Comparison of ENCODE assay signal across 21 cellular contexts in the genomic region with DNA sequence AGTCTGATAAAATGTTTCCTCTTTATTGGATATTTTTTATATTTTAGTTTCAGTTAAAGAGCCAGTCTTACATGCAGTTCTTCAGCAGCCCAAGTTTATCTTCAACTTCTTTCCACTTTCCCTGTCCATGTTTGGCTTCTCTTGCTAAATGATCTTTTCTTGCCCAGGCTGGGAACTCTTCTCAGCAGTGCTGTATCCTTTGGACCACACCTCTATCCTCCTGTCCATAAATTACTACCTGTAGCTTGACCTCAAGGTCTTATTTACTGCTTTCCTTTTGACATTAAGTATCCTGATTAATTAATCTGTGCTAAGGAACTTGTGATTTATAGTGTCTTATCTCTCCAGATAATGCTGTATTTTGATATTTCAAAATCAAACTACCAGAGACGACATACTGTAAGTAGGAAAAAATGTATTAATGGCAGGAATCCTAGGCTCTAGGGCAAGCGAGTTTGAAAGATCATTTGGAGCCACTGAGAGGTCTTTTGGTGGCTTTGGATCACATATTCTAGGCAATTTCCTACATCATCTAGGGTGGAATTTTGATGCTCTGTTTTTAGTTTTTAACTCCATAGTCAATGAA. TPM values are rescaled to one million over a fixed set of nuclear protein-coding genes. Genes with fewer than 3 reads are reported as not detected.
DNase-seq lines count a peak whose midpoint lies in the region; ATAC-seq, FAIRE-seq and TF ChIP-seq lines count a peak whose summit lies in the region.
"Had no signal": no experiment of that assay in that cellular context is flagged by ENCODE, and none has a peak within 500 bp of the region (broad histone marks: within the 10 kb centered on the region; RNA-seq: fewer than 3 reads in every experiment).

No MANE protein-coding gene starts in this region.

- H3K9me3 ChIP-seq in aorta (ENCODE audit: control insufficient read depth, low read length): no peaks in the 10 kb centered on the region
- H3K9me3 ChIP-seq: BLaER1 treated with 17β-estradiol and CSF1 and Interleukin-3, amounts not matched to agents 10 nM and 100 nM had no signal

- no peaks in the 10 kb centered on the region for H3K36me3 ChIP-seq in aorta (ENCODE audit: control insufficient read depth in 1 of 2, insufficient read depth in 2 of 2, low read length in 1 of 2)
- H3K36me3 ChIP-seq: BLaER1 treated with 17β-estradiol and CSF1 and Interleukin-3, amounts not matched to agents 10 nM and 100 nM had no signal

- ATAC-seq in aorta (ENCODE audit: low FRiP score) (peak; percentile 45), left ventricle myocardium superior (no peak), GM18907 (IDR thresholded peaks at IDR 0.05; ENCODE audit: unreplicated experiment) (no peak)

- FAIRE-seq in D721Med (lab: Jason Lieb, UNC): peak; percentile 81
- FAIRE-seq: GM12891, GM19239 had no signal

- no peaks in the 10 kb centered on the region for H3K27me3 ChIP-seq in aorta (ENCODE audit: control insufficient read depth in 1 of 2, insufficient read depth in 2 of 2, low read length in 1 of 2)
- H3K27me3 ChIP-seq: BLaER1 treated with 17β-estradiol and CSF1 and Interleukin-3, amounts not matched to agents 10 nM and 100 nM had no signal

- no peaks in the 10 kb centered on the region for H3K9me3 Mint-ChIP-seq in mesothelial cell of epicardium
- H3K9me3 Mint-ChIP-seq: CD4-positive, CD25-positive, alpha-beta regulatory T cell; HFFc6; IgD-negative memory B cell had no signal

- intact Hi-C loops in aorta (cut with DNase I) (loop anchor here (5.0 to 10.0 kb wide), 4 partner anchors 123 to 506 kb away; a partner anchor contains a TSS), left ventricle myocardium superior (cut with micrococcal nuclease) (no loop called here), posterior vena cava (cut with DNase I) (no loop called here)

- H3K36me3 Mint-ChIP-seq in mesothelial cell of epicardium: no peaks in the 10 kb centered on the region
- H3K36me3 Mint-ChIP-seq: CD4-positive, CD25-positive, alpha-beta regulatory T cell; IgD-negative memory B cell had no signal

- H3K4me3 Mint-ChIP-seq in mesothelial cell of epicardium: no peak overlapping the region
- H3K4me3 Mint-ChIP-seq: CD4-positive, CD25-positive, alpha-beta regulatory T cell; HFFc6; IgD-negative memory B cell had no signal

- H3K4me1 ChIP-seq in aorta (ENCODE audit: control insufficient read depth in 1 of 2, insufficient read depth in 2 of 2, low read length in 2 of 2): no peaks in the 10 kb centered on the region

- TF ChIP-seq CTCF in D721Med (IDR thresholded peaks at IDR 0.05; ENCODE audit: insufficient read depth, missing control alignments) (no peak), mesothelial cell of epicardium (IDR thresholded peaks at IDR 0.05; ENCODE audit: unreplicated experiment) (no peak)

- H3K4me1 Mint-ChIP-seq in mesothelial cell of epicardium: peaks cover 32% of the 10 kb centered on the region
- H3K4me1 Mint-ChIP-seq: CD4-positive, CD25-positive, alpha-beta regulatory T cell; IgD-negative memory B cell had no signal

- DNase-seq in D721Med (ENCODE audit: insufficient read length, low spot score) (no peak), NCI-H82 treated with DMSO at 0.1 percent for 48 hours (lab: John Stamatoyannopoulos, UW; ENCODE audit: unreplicated experiment) (peak; percentile 33), mesothelial cell of epicardium (ENCODE audit: low spot score in 2 of 2, unreplicated experiment in 2 of 2) (no peak), aorta (no peak), left ventricle myocardium superior (no peak), posterior vena cava (ENCODE audit: low spot score) (no peak)
- DNase-seq: ACHN; Calu3; CD4-positive, CD25-positive, alpha-beta regulatory T cell; DMS79; HCEC 1CT; HFFc6 had no signal

- WGBS in aorta, 2 donors: 5 to 12% methylated on average over 2 of the region's 2 CpGs

- H3K27ac Mint-ChIP-seq in mesothelial cell of epicardium: peak overlapping the region; percentile 60
- H3K27ac Mint-ChIP-seq: CD4-positive, CD25-positive, alpha-beta regulatory T cell; HFFc6; IgD-negative memory B cell had no signal

- no peaks in the 10 kb centered on the region for H3K27me3 Mint-ChIP-seq in mesothelial cell of epicardium (ENCODE audit: low read depth)
- H3K27me3 Mint-ChIP-seq: IgD-negative memory B cell had no signal

- no peak overlapping the region for H3K27ac ChIP-seq in aorta (ENCODE audit: low read depth in 1 of 2, low read length in 2 of 2)
- H3K27ac ChIP-seq: BLaER1 treated with 17β-estradiol and CSF1 and Interleukin-3, amounts not matched to agents 10 nM and 100 nM had no signal

- H3K4me3 ChIP-seq in aorta (ENCODE audit: low read length in 2 of 2): no peak overlapping the region
- H3K4me3 ChIP-seq: BLaER1 treated with 17β-estradiol and CSF1 and Interleukin-3, amounts not matched to agents 10 nM and 100 nM had no signal

RNA-seq across cellular contexts. Expression of a gene that starts 20.5 kb away (rescaled TPM):
- total RNA-seq in mesothelial cell of epicardium: not detected in 3 replicates
- not detected for total RNA-seq in aorta
- not detected for polyA plus RNA-seq in aorta
- not detected for total RNA-seq in left ventricle myocardium superior
- total RNA-seq in posterior vena cava: not detected
- total RNA-seq: A172; Calu3; CD4-positive, CD25-positive, alpha-beta regulatory T cell; G401; H4; HT1080 had no signal
- polyA plus RNA-seq: CD4-positive, CD25-positive, alpha-beta regulatory T cell; IgD-negative memory B cell had no signal

Comparison
In these comparisons a context has a peak if more than half of its experiments do, and no peak if none do; other contexts are left out.
1. intact Hi-C loops: an anchor here in aorta (5.0 to 10.0 kb wide); none called in left ventricle myocardium superior and posterior vena cava.